In genomic region chr9:111481885-111482636, GRCh38 we compare ENCODE assay signal across 8 cellular contexts. TPM values are rescaled to one million over a fixed set of nuclear protein-coding genes. Genes with fewer than 3 reads are reported as not detected.
DNase-seq lines count a peak whose midpoint lies in the region; ATAC-seq, FAIRE-seq and TF ChIP-seq lines count a peak whose summit lies in the region.

No MANE protein-coding gene starts in this region.

- H3K4me3 ChIP-seq in adrenal gland (peak overlapping the region in 2 of 4 donors; percentile 86 to 94), kidney (ENCODE audit: low read length in 2 of 2) (peak overlapping the region; percentile 79 to 83), thoracic aorta (peak overlapping the region; percentile 93)

- H3K36me3 ChIP-seq in ES-I3 (ENCODE audit: insufficient read depth, low read length) (no peaks in the 10 kb centered on the region), adrenal gland (replicated peaks in 1 of 2) (no peaks in the 10 kb centered on the region), kidney (ENCODE audit: control insufficient read depth in 1 of 2, insufficient read depth in 2 of 2, low read length in 2 of 2) (no peaks in the 10 kb centered on the region), thoracic aorta (no peaks in the 10 kb centered on the region)

- FAIRE-seq in kidney (lab: Jason Lieb, UNC): no peak

- H3K9me3 ChIP-seq in ES-I3 (ENCODE audit: control insufficient read depth, insufficient read depth, low read length): no peaks in the 10 kb centered on the region
- no peaks in the 10 kb centered on the region for H3K9me3 ChIP-seq in adrenal gland (replicated peaks in 1 of 3)
- no peaks in the 10 kb centered on the region for H3K9me3 ChIP-seq in kidney (ENCODE audit: control insufficient read depth in 1 of 2, low read length in 2 of 2)
- no peaks in the 10 kb centered on the region for H3K9me3 ChIP-seq in thoracic aorta

- no peaks in the 10 kb centered on the region for H3K4me1 ChIP-seq in ES-I3 (ENCODE audit: insufficient read depth, low read length)
- H3K4me1 ChIP-seq in adrenal gland (replicated peaks in 1 of 2): peaks cover 8 to 18% of the 10 kb centered on the region in 2 donors
- H3K4me1 ChIP-seq in kidney (ENCODE audit: control insufficient read depth in 1 of 2, insufficient read depth in 1 of 2, low read depth in 1 of 2, low read length in 2 of 2): peaks cover 2 to 9% of the 10 kb centered on the region in 2 donors
- peaks cover 0 to 34% of the 10 kb centered on the region in 2 donors for H3K4me1 ChIP-seq in thoracic aorta (ENCODE audit: control insufficient read depth in 1 of 2, low read depth in 2 of 2)

- TF ChIP-seq CTCF in adrenal gland (IDR thresholded peaks at IDR 0.05): no peak
- no peak for TF ChIP-seq CTCF in kidney (IDR thresholded peaks at IDR 0.05; ENCODE audit: borderline replicate concordance, extremely low read depth, insufficient read depth)
- TF ChIP-seq CTCF in thoracic aorta (IDR thresholded peaks at IDR 0.05): no peak
- no peak for TF ChIP-seq CTCF in GM13976 (IDR thresholded peaks at IDR 0.05; ENCODE audit: borderline replicate concordance, control extremely low read depth, extremely low read depth, insufficient read depth, missing control alignments)

- DNase-seq in NCI-H1105 (lab: John Stamatoyannopoulos, UW) (peak; percentile 30), adrenal gland (no peak), kidney (no peak), thoracic aorta (ENCODE audit: low spot score) (no peak), GM13976 (ENCODE audit: low spot score) (no peak)

- no peak for TF ChIP-seq POLR2A in adrenal gland (IDR thresholded peaks at IDR 0.05)

- peak overlapping the region; percentile 96 to 99 (median 96) for H3K27ac ChIP-seq in adrenal gland
- H3K27ac ChIP-seq in kidney (ENCODE audit: low read depth in 2 of 2, low read length in 2 of 2): no peak overlapping the region
- H3K27ac ChIP-seq in thoracic aorta: peak overlapping the region; percentile 98 to 99

- H3K9ac ChIP-seq in ES-I3 (ENCODE audit: low read depth, low read length) (peak overlapping the region; percentile 77), kidney (ENCODE audit: low read length in 2 of 2) (peak overlapping the region; percentile 59 to 96)

- in situ Hi-C loops in GM13976 (cut with MboI; ENCODE audit: low sequenced_read_pairs, unreplicated experiment): no loop called here

- intact Hi-C loops in adrenal gland (cut with DNase I) (no loop called here), kidney (cut with DNase I) (no loop called here)

- no peak for ATAC-seq in thoracic aorta (ENCODE audit: insufficient number of reproducible peaks, low FRiP score, low read depth)
- ATAC-seq in HG02798 (IDR thresholded peaks at IDR 0.05; ENCODE audit: poor library complexity, unreplicated experiment): no peak
- ATAC-seq in HG02759 (IDR thresholded peaks at IDR 0.05; ENCODE audit: unreplicated experiment): no peak

- 31 to 40% (median 35%) methylated on average over 13 of the region's 13 CpGs for WGBS in adrenal gland, 4 donors

- no peaks in the 10 kb centered on the region for H3K27me3 ChIP-seq in adrenal gland
- H3K27me3 ChIP-seq in thoracic aorta (replicated peaks; ENCODE audit: insufficient read depth): no peaks in the 10 kb centered on the region

RNA-seq across cellular contexts. Expression of gene ECPAS, which starts 2.1 kb away (rescaled TPM):
- total RNA-seq in adrenal gland: 10 to 100 TPM; 51.6 to 99.1 (median 88.7) TPM
- polyA plus RNA-seq in adrenal gland: 10 to 100 TPM; 17.3 to 88.2 (median 21.0) TPM
- 83.7 TPM for total RNA-seq in kidney
- polyA plus RNA-seq in kidney (ENCODE audit: insufficient read depth, low read depth, low replicate concordance): 28.1 TPM
- 100 to 1,000 TPM in 1 of 2 donors, 10 to 100 TPM in 1; 72.7 to 115 TPM for total RNA-seq in thoracic aorta

RNA-seq across cellular contexts. Expression of gene ZNF483, which starts 42.9 kb away (rescaled TPM):
- total RNA-seq in adrenal gland: 10 to 100 TPM; 11.7 to 25.1 (median 20.3) TPM
- 1 to 10 TPM; 1.2 to 9.7 (median 3.1) TPM for polyA plus RNA-seq in adrenal gland
- 14.5 TPM for total RNA-seq in kidney
- 0.43 TPM for polyA plus RNA-seq in kidney (ENCODE audit: insufficient read depth, low read depth, low replicate concordance)
- 10 to 100 TPM in 1 of 2 donors, 1 to 10 TPM in 1; 9.7 to 17.8 TPM for total RNA-seq in thoracic aorta

Comparison
In these comparisons a context has a peak if more than half of its experiments do, and no peak if none do; other contexts are left out.
1. H3K27ac ChIP-seq: peak in adrenal gland (5 of 5) and thoracic aorta (2 of 2); none in kidney (0 of 2).